8 cellular contexts compared by ENCODE assay signal in the genomic region with DNA sequence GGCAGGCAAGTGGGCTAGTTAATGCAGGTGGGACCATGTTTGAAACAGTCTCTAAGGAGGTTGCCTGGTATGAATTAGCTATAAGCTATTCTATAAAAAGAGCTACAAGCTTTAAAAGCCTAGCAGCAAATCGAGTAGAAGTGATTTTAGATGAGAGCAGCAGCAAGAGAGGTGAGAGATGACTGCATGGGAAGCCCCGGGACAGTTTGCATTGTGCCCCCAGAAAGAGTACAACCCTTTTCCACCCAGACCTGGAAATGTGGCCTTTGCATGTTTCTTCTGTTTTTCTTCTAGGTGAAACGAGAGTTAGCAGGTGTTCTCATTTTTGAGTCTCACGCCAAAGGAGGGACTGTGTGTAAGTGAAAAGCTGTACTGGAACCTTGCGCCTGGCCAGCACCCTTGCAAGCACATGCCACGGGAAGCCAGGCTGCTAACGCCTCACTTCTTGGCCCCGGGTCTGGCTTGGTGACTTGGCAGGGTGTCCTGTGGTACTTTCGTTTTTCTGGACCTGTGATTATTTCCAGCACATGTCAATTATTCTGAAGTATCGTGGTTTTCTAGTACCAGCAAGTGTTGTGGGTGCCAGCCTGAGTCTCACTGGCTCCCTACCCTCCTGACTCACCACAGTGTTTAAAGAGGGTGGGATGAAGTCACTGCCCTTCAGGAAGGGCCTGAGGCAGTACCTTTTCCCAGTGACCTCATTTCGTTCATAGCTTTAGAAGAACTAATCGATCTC.
DNase-seq lines count a peak whose midpoint lies in the region; ATAC-seq and TF ChIP-seq lines count a peak whose summit lies in the region.

No MANE protein-coding gene starts in this region.

- in situ Hi-C loops in GM13977 (cut with MboI; ENCODE audit: low pct_unique_long_range_greater_than_20kb, low sequenced_read_pairs, unreplicated experiment), result no loop called here

- no peaks in the 10 kb centered on the region for H3K27me3 ChIP-seq in psoas muscle (ENCODE audit: insufficient read depth in 3 of 3, low read length in 2 of 3)

- 13 to 31% (median 17%) methylated on average over 12 of the region's 12 CpGs for WGBS in psoas muscle, 3 donors

- TF ChIP-seq CTCF in GM13977 (IDR thresholded peaks at IDR 0.05; ENCODE audit: extremely low read depth, insufficient read depth, missing control alignments), result no peak
- TF ChIP-seq CTCF in coronary artery (IDR thresholded peaks at IDR 0.05), result no peak
- TF ChIP-seq CTCF in psoas muscle (IDR thresholded peaks at IDR 0.05), result no peak

- ATAC-seq in psoas muscle (peak; percentile 88 to 95 (median 93)), HG02938 (IDR thresholded peaks at IDR 0.05; ENCODE audit: unreplicated experiment) (no peak), HG03196 (IDR thresholded peaks at IDR 0.05; ENCODE audit: unreplicated experiment) (no peak), GM19397 (IDR thresholded peaks at IDR 0.05; ENCODE audit: unreplicated experiment) (no peak)

- DNase-seq in GM13977 (ENCODE audit: low spot score) (peak; percentile 18), NCI-H2196 (lab: John Stamatoyannopoulos, UW; ENCODE audit: unreplicated experiment) (peak; percentile 68), coronary artery (ENCODE audit: low spot score) (no peak), psoas muscle (peak; percentile 16 to 62), NCI-H146 treated with DMSO at 0.1 percent for 48 hours (lab: John Stamatoyannopoulos, UW; ENCODE audit: unreplicated experiment) (no peak)

- intact Hi-C loops in psoas muscle (cut with DNase I), result no loop called here

- H3K27ac ChIP-seq in coronary artery (peak overlapping the region; percentile 12 to 13), psoas muscle (peak overlapping the region; percentile 82)

- H3K4me3 ChIP-seq in coronary artery (peak overlapping the region; percentile 47), psoas muscle (peak overlapping the region; percentile 37)

- no peaks in the 10 kb centered on the region for H3K36me3 ChIP-seq in psoas muscle (ENCODE audit: insufficient read depth in 1 of 2, low read depth in 1 of 2)

- H3K9me3 ChIP-seq in psoas muscle, result no peaks in the 10 kb centered on the region

- peaks cover 11% of the 10 kb centered on the region for H3K4me1 ChIP-seq in psoas muscle

Comparison
In these comparisons a context has a peak if more than half of its experiments do, and no peak if none do; other contexts are left out.
1. DNase-seq: peak in GM13977 (single experiment), NCI-H2196 (single experiment) and psoas muscle (2 of 2); none in coronary artery (single experiment) and NCI-H146 treated with DMSO at 0.1 percent for 48 hours (single experiment).
2. ATAC-seq: peak in psoas muscle (4 of 4); none in HG02938 (single experiment), HG03196 (single experiment) and GM19397 (single experiment).